ENCODE assay signal across 9 cellular contexts in genomic region chr11:126267650-126268049, GRCh38. TPM values are rescaled to one million over a fixed set of nuclear protein-coding genes. Genes with fewer than 3 reads are reported as not detected.
DNase-seq lines count a peak whose midpoint lies in the region; ATAC-seq and TF ChIP-seq lines count a peak whose summit lies in the region.
"Had no signal": no experiment of that assay in that cellular context is flagged by ENCODE, and none has a peak within 500 bp of the region (broad histone marks: within the 10 kb centered on the region; RNA-seq: fewer than 3 reads in every experiment).

No MANE protein-coding gene starts in this region.

- peaks cover 15% of the 10 kb centered on the region for H3K4me1 Mint-ChIP-seq in memory B cell

- no peaks in the 10 kb centered on the region for H3K9me3 Mint-ChIP-seq in memory B cell

- TF ChIP-seq CTCF in cardiac muscle cell (IDR thresholded peaks at IDR 0.05; ENCODE audit: low read depth, low read length) (no peak), brain microvascular endothelial cell (IDR thresholded peaks at IDR 0.05; ENCODE audit: low read depth, low read length, missing control alignments) (no peak)

- ATAC-seq in left ventricle myocardium superior: no peak
- ATAC-seq in memory B cell (ENCODE audit: low read depth): no peak
- no peak for ATAC-seq in GM21717 (IDR thresholded peaks at IDR 0.05; ENCODE audit: unreplicated experiment)

- peaks cover 4% of the 10 kb centered on the region for H3K4me1 ChIP-seq in cardiac muscle cell (ENCODE audit: low read depth)
- H3K4me1 ChIP-seq in urinary bladder (ENCODE audit: insufficient read depth): no peaks in the 10 kb centered on the region

- 72% methylated on average over 6 of the region's 6 CpGs for WGBS in urinary bladder

- H3K27ac ChIP-seq in cardiac muscle cell: peak overlapping the region; percentile 93
- H3K27ac ChIP-seq in brain microvascular endothelial cell: peak overlapping the region; percentile 77
- H3K27ac ChIP-seq in urinary bladder (ENCODE audit: low read depth): peak overlapping the region; percentile 60

- intact Hi-C loops in left ventricle myocardium superior (cut with micrococcal nuclease): loop anchor here (10.0 kb wide), 1 partner anchor 53 kb away; the partner anchor contains the start of genes FAM118B and RPUSD4

- no peak for DNase-seq in cardiac muscle cell (ENCODE audit: low read depth in 1 of 2, low spot score in 1 of 2)
- no peak for DNase-seq in left ventricle myocardium superior
- DNase-seq in brain microvascular endothelial cell: no peak
- no peak for DNase-seq in memory B cell (ENCODE audit: low spot score in 2 of 2)
- DNase-seq in OCI-M2 (lab: John Stamatoyannopoulos, UW; ENCODE audit: unreplicated experiment): no peak
- DNase-seq in amygdala (lab: John Stamatoyannopoulos, UW): no peak
- DNase-seq: NCI-H2029 had no signal

- peak overlapping the region; percentile 79 for H3K4me3 ChIP-seq in cardiac muscle cell
- peak overlapping the region; percentile 81 for H3K4me3 ChIP-seq in brain microvascular endothelial cell (ENCODE audit: low read depth, low read length)
- H3K4me3 ChIP-seq in urinary bladder (ENCODE audit: low read depth, low read length): peak overlapping the region; percentile 64

- H3K27ac Mint-ChIP-seq in memory B cell: peak overlapping the region; percentile 100

- H3K36me3 ChIP-seq in cardiac muscle cell (peaks cover 44% of the 10 kb centered on the region), brain microvascular endothelial cell (replicated peaks) (peaks cover 44% of the 10 kb centered on the region), urinary bladder (ENCODE audit: insufficient read depth) (peaks cover 2% of the 10 kb centered on the region)

- no peaks in the 10 kb centered on the region for H3K9me3 ChIP-seq in cardiac muscle cell (ENCODE audit: low read depth)

- H3K27me3 ChIP-seq in cardiac muscle cell: no peaks in the 10 kb centered on the region
- H3K27me3 ChIP-seq in brain microvascular endothelial cell (replicated peaks): no peaks in the 10 kb centered on the region

- in situ Hi-C loops in brain microvascular endothelial cell (cut with HindIII; ENCODE audit: low pct_ligation_motif_present, low sequenced_read_pairs): no loop called here

- no peaks in the 10 kb centered on the region for H3K27me3 Mint-ChIP-seq in memory B cell

- peak overlapping the region; percentile 91 for H3K4me3 Mint-ChIP-seq in memory B cell

- peaks cover 34% of the 10 kb centered on the region for H3K36me3 Mint-ChIP-seq in memory B cell

RNA-seq across cellular contexts. Expression of gene SRPRA, which starts 1.0 kb away (rescaled TPM):
- total RNA-seq in cardiac muscle cell (42.9 and 60.2 TPM in 2 replicates), left ventricle myocardium superior (68.6 TPM), urinary bladder (35.1 TPM)
- polyA plus RNA-seq in cardiac muscle cell (62.1 and 76.6 TPM in 2 replicates), urinary bladder (92.8 TPM)

RNA-seq across cellular contexts. Expression of gene FOXRED1, which starts 1.3 kb away (rescaled TPM):
- total RNA-seq in cardiac muscle cell: 38.5 and 38.7 TPM in 2 replicates
- 59.3 and 68.5 TPM in 2 replicates for polyA plus RNA-seq in cardiac muscle cell
- total RNA-seq in left ventricle myocardium superior: 29.1 TPM
- 11.4 TPM for total RNA-seq in urinary bladder
- polyA plus RNA-seq in urinary bladder: 20.4 TPM

RNA-seq across cellular contexts. Expression of gene TIRAP, which starts 15.2 kb away (rescaled TPM):
- total RNA-seq in cardiac muscle cell: 4.2 and 6.7 TPM in 2 replicates
- polyA plus RNA-seq in cardiac muscle cell: 2.4 and 4.9 TPM in 2 replicates
- total RNA-seq in left ventricle myocardium superior: 7.8 TPM
- 5.8 TPM for total RNA-seq in urinary bladder
- 11.5 TPM for polyA plus RNA-seq in urinary bladder

RNA-seq across cellular contexts. Expression of gene DCPS, which starts 36.2 kb away (rescaled TPM):
- 13.1 and 16.5 TPM in 2 replicates for total RNA-seq in cardiac muscle cell
- 27.0 and 27.4 TPM in 2 replicates for polyA plus RNA-seq in cardiac muscle cell
- 11.1 TPM for total RNA-seq in left ventricle myocardium superior
- 6.7 TPM for total RNA-seq in urinary bladder
- 28.3 TPM for polyA plus RNA-seq in urinary bladder

RNA-seq across cellular contexts. Expression of gene FAM118B, which starts 56.1 kb away (rescaled TPM):
- total RNA-seq in cardiac muscle cell (13.7 and 22.7 TPM in 2 replicates), left ventricle myocardium superior (25.1 TPM), urinary bladder (18.0 TPM)
- polyA plus RNA-seq in cardiac muscle cell (29.4 and 33.9 TPM in 2 replicates), urinary bladder (11.1 TPM)
